ENCODE assay signal across 25 cellular contexts in the genomic region with DNA sequence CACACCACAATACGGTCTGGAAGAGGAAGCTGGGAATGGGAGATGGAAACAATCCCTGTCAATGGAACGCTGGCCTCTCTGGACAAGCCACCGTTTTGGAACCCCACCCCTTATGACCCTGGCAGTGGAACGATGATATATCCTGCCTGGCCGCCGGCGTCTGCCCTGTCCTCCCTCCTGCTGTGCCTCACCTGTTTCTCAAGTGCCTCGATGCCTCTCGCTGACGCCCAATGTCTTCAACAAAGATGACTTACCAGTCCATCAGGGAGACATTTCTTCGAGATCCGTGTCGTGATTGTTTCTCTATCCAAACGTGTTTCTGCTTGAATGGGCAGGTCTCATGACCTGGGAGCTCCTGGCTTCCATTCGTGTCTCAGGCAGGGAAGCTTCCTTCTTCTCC.
A peak's percentile ranks its signal among the peaks of the same experiment; 100 is the strongest.
DNase-seq lines count a peak whose midpoint lies in the region; ATAC-seq and TF ChIP-seq lines count a peak whose summit lies in the region.
"Had no signal": no experiment of that assay in that cellular context is flagged by ENCODE, and none has a peak within 500 bp of the region (broad histone marks: within the 10 kb centered on the region; RNA-seq: fewer than 3 reads in every experiment).

No MANE protein-coding gene starts in this region.

- no peaks in the 10 kb centered on the region for H3K79me1 ChIP-seq in H9 (ENCODE audit: insufficient read depth, low read depth, low read length, poor library complexity, severe bottlenecking)

- no peak overlapping the region for H3K14ac ChIP-seq in H9 (ENCODE audit: insufficient read depth, low read length)

- H3K4me1 Mint-ChIP-seq in H9: no peaks in the 10 kb centered on the region
- H3K4me1 Mint-ChIP-seq in type B pancreatic cell (ENCODE audit: unreplicated experiment): no peaks in the 10 kb centered on the region
- H3K4me1 Mint-ChIP-seq: B cell; CD8-positive, alpha-beta memory T cell had no signal

- H3K27ac Mint-ChIP-seq in H9: no peak overlapping the region
- H3K27ac Mint-ChIP-seq in type B pancreatic cell: no peak overlapping the region
- H3K27ac Mint-ChIP-seq: B cell; CD8-positive, alpha-beta memory T cell had no signal

- peak; percentile 0 for DNase-seq in AG20443 (ENCODE audit: low spot score)
- DNase-seq in H9: peak; percentile 1
- DNase-seq in posterior vena cava (ENCODE audit: low spot score): peak; percentile 66
- DNase-seq in type B pancreatic cell (ENCODE audit: extremely low spot score, unreplicated experiment): peak; percentile 31
- no peak for DNase-seq in activated CD8-positive, alpha-beta memory T cell treated with anti-CD3 and anti-CD28 coated beads, Interleukin-2, amount 50 U/mL, for 4 hours
- DNase-seq: CD8-positive, alpha-beta memory T cell; DMS 273 treated with DMSO at 0.1 percent for 48 hours; DMS79; EL; GDM1; IMR-90; KG1; MG63; NCI-H1105 treated with DMSO at 0.1 percent for 48 hours; NCI-H146; NCI-H1930; NCI-H2107; NCI-H524 treated with DMSO at 0.1 percent for 48 hours; NCI-H774 had no signal

- H3K9me3 ChIP-seq in H9 (ENCODE audit: control insufficient read depth, low read depth, low read length): peaks cover 62% of the 10 kb centered on the region
- H3K9me3 ChIP-seq: MG63, SJCRH30 had no signal

- TF ChIP-seq CTCF in H9 (conservative IDR thresholded peaks at IDR 0.05) (no peak), type B pancreatic cell (conservative IDR thresholded peaks at IDR 0.05) (no peak)

- H3K4me3 Mint-ChIP-seq in H9: no peak overlapping the region
- H3K4me3 Mint-ChIP-seq in type B pancreatic cell: no peak overlapping the region
- H3K4me3 Mint-ChIP-seq: B cell; CD8-positive, alpha-beta memory T cell had no signal

- no peak overlapping the region for H3K18ac ChIP-seq in H9 (ENCODE audit: insufficient read length, low read depth, low read length)

- no peak overlapping the region for H4K5ac ChIP-seq in H9 (ENCODE audit: insufficient read length, low read depth, low read length)

- no peak overlapping the region for H3K4me2 ChIP-seq in H9 (ENCODE audit: insufficient read depth, insufficient read length, low read length)

- H3K56ac ChIP-seq in H9 (ENCODE audit: insufficient read length, low read depth, low read length): no peak overlapping the region

- peaks cover 20 to 31% (median 23%) of the 10 kb centered on the region in 3 experiments for H3K36me3 Mint-ChIP-seq in H9 (ENCODE audit: insufficient read depth in 1 of 3, low read depth in 3 of 3)
- H3K36me3 Mint-ChIP-seq in type B pancreatic cell: no peaks in the 10 kb centered on the region
- H3K36me3 Mint-ChIP-seq: CD8-positive, alpha-beta memory T cell had no signal

- ATAC-seq in GM19351 (IDR thresholded peaks at IDR 0.05; ENCODE audit: unreplicated experiment) (no peak), GM19467 (IDR thresholded peaks at IDR 0.05; ENCODE audit: unreplicated experiment) (no peak)
- ATAC-seq: GM12878 had no signal

- H2AFZ ChIP-seq in H9 (ENCODE audit: low read length): no peak overlapping the region

- H2BK5ac ChIP-seq in H9 (ENCODE audit: insufficient read length, low read length): no peak overlapping the region

- H3K27me3 ChIP-seq in H9 (ENCODE audit: insufficient read depth, low read length): no peaks in the 10 kb centered on the region
- H3K27me3 ChIP-seq: MG63, SJCRH30 had no signal

- H3K79me2 ChIP-seq in H9 (ENCODE audit: insufficient read depth, low read length): no peaks in the 10 kb centered on the region

- no peak overlapping the region for H3K27ac ChIP-seq in H9 (ENCODE audit: insufficient read length, low read depth, low read length)
- H3K27ac ChIP-seq: C4-2B, SJCRH30 had no signal

- no CpG with 5 or more reads among the region's 15 CpGs for WGBS in H9 (ENCODE audit: extremely low coverage, insufficient read length, low lambda C conversion rate)

- no peak overlapping the region for H3T11ph ChIP-seq in H9 (ENCODE audit: low read length)

- no peaks in the 10 kb centered on the region for H4K20me1 ChIP-seq in H9 (ENCODE audit: control insufficient read depth, insufficient read depth, insufficient read length)

- no peak overlapping the region for H2BK15ac ChIP-seq in H9 (ENCODE audit: low read depth, low read length)

- no peak overlapping the region for H2BK12ac ChIP-seq in H9 (ENCODE audit: insufficient read length, low read depth, low read length)

- no peak overlapping the region for H3K9ac ChIP-seq in H9 (ENCODE audit: extremely low read depth, insufficient read length, low read length)

- no peak overlapping the region for H2BK20ac ChIP-seq in H9 (ENCODE audit: low read depth, low read length, poor library complexity, severe bottlenecking)

- no peak overlapping the region for H2BK120ac ChIP-seq in H9 (ENCODE audit: low read depth, low read length, poor library complexity, severe bottlenecking)

- no peak overlapping the region for H3K23ac ChIP-seq in H9 (ENCODE audit: insufficient read length, low read depth, low read length)

- H4K91ac ChIP-seq in H9 (ENCODE audit: insufficient read length, low read depth, low read length): no peak overlapping the region

- no peak overlapping the region for H2AK5ac ChIP-seq in H9 (ENCODE audit: insufficient read length, low read length)

- intact Hi-C loops in posterior vena cava (cut with DNase I): no loop called here

- H3K27me3 Mint-ChIP-seq in H9 (ENCODE audit: low read depth): peaks cover 4% of the 10 kb centered on the region
- no peaks in the 10 kb centered on the region for H3K27me3 Mint-ChIP-seq in type B pancreatic cell
- H3K27me3 Mint-ChIP-seq: B cell; CD8-positive, alpha-beta memory T cell had no signal

- H3K9me3 Mint-ChIP-seq in H9 (peaks cover 65% of the 10 kb centered on the region in 2 experiments), type B pancreatic cell (peaks cover 5% of the 10 kb centered on the region)

- no peaks in the 10 kb centered on the region for H3K4me1 ChIP-seq in H9 (ENCODE audit: insufficient read depth, low read length)
- H3K4me1 ChIP-seq: SJCRH30 had no signal

- H4K8ac ChIP-seq in H9 (replicated peaks; ENCODE audit: insufficient read length, low read depth, low read length): no peak overlapping the region

- no peaks in the 10 kb centered on the region for H3K23me2 ChIP-seq in H9 (ENCODE audit: insufficient read length, low read depth, low read length, poor library complexity, severe bottlenecking)

- no peak overlapping the region for H3K4ac ChIP-seq in H9 (ENCODE audit: low read depth, low read length)
